Comparison of ENCODE assay signal across 19 cellular contexts in genomic region chr9:19781240-19781639, GRCh38. TPM values are rescaled to one million over a fixed set of nuclear protein-coding genes. Genes with fewer than 3 reads are reported as not detected.
DNase-seq lines count a peak whose midpoint lies in the region; ATAC-seq, FAIRE-seq and TF ChIP-seq lines count a peak whose summit lies in the region.
"Had no signal": no experiment of that assay in that cellular context is flagged by ENCODE, and none has a peak within 500 bp of the region (broad histone marks: within the 10 kb centered on the region; RNA-seq: fewer than 3 reads in every experiment).

No MANE protein-coding gene starts in this region.

- H3K9me1 ChIP-seq in K562 (ENCODE audit: control insufficient read depth, insufficient read depth, low read length) = no peaks in the 10 kb centered on the region

- no peak overlapping the region for H3K27ac ChIP-seq in HepG2 (ENCODE audit: extremely low read length, insufficient read depth, low read length)
- H3K27ac ChIP-seq in right lobe of liver = no peak overlapping the region
- no peak overlapping the region for H3K27ac ChIP-seq in K562 (ENCODE audit: extremely low read depth, low read depth, low read length)
- no peak overlapping the region for H3K27ac ChIP-seq in esophagus muscularis mucosa (replicated peaks in 1 of 4)
- H3K27ac ChIP-seq: BLaER1 had no signal

- in situ Hi-C loops in HepG2 (cut with HindIII; ENCODE audit: extremely low pct_ligation_motif_present, low pct_unique_long_range_greater_than_20kb) (no loop called here), K562 (cut with MboI) (no loop called here)

- DNase-seq in DMS53 (lab: John Stamatoyannopoulos, UW) (peak; percentile 1), DMS53 treated with DMSO at 0.1 percent for 48 hours (lab: John Stamatoyannopoulos, UW; ENCODE audit: unreplicated experiment) (no peak), HepG2 (ENCODE audit: low spot score) (no peak), right lobe of liver (no peak), K562 (ENCODE audit: extremely low read depth in 1 of 4, low spot score in 3 of 4) (no peak), esophagus muscularis mucosa (ENCODE audit: extremely low spot score) (no peak), T-helper 1 cell (no peak)
- DNase-seq: 8988T; AML-193; Caco-2; CD8-positive, alpha-beta memory T cell; DMS79 treated with DMSO at 0.1 percent for 48 hours; EL; GDM1 had no signal

- CTCF ChIA-PET in HepG2 (lab: Yijun Ruan, JAX; ENCODE audit: low intra/inter-chr PET ratio, low total read pairs) = no interaction called here
- CTCF ChIA-PET in K562 (lab: Yijun Ruan, JAX; ENCODE audit: low intra/inter-chr PET ratio) = no interaction called here

- H3K36me3 ChIP-seq in HepG2 (replicated peaks in 1 of 2; ENCODE audit: control insufficient read depth in 1 of 2, insufficient read depth in 2 of 2, low read length in 2 of 2) (no peaks in the 10 kb centered on the region), right lobe of liver (no peaks in the 10 kb centered on the region), K562 (ENCODE audit: control insufficient read depth, insufficient read depth, low read length) (no peaks in the 10 kb centered on the region), esophagus muscularis mucosa (no peaks in the 10 kb centered on the region)
- H3K36me3 ChIP-seq: BLaER1 had no signal

- H3K4me2 ChIP-seq in HepG2 (ENCODE audit: low read depth, low read length) (no peak overlapping the region), K562 (ENCODE audit: insufficient read depth, low read length) (no peak overlapping the region)
- H3K4me2 ChIP-seq: BLaER1 had no signal

- H3K4me1 ChIP-seq in HepG2 (ENCODE audit: insufficient read depth, low read length) = no peaks in the 10 kb centered on the region
- H3K4me1 ChIP-seq in right lobe of liver = no peaks in the 10 kb centered on the region
- H3K4me1 ChIP-seq in K562 (replicated peaks in 1 of 2; ENCODE audit: control insufficient read depth in 2 of 2, insufficient read depth in 2 of 2, low read length in 2 of 2) = no peaks in the 10 kb centered on the region
- no peaks in the 10 kb centered on the region for H3K4me1 ChIP-seq in esophagus muscularis mucosa
- H3K4me1 ChIP-seq: BLaER1, Caco-2 had no signal

- TF ChIP-seq EP300 in HepG2 (IDR thresholded peaks at IDR 0.05; ENCODE audit: low read depth in 2 of 2, low read length in 2 of 2) = no peak
- no peak for TF ChIP-seq EP300 in HepG2 (CRISPR knock-in tag; IDR thresholded peaks at IDR 0.05; ENCODE audit: borderline replicate concordance)
- TF ChIP-seq EP300 in K562 (IDR thresholded peaks at IDR 0.05; ENCODE audit: low read length) = no peak
- TF ChIP-seq EP300 in esophagus muscularis mucosa (IDR thresholded peaks at IDR 0.05) = no peak

- BruUV-seq in HepG2 (replicated peaks; lab: Mats Ljungman, UMichigan) = no TSS peak
- no TSS peak for BruUV-seq in K562 (replicated peaks; lab: Mats Ljungman, UMichigan)

- H3K9me3 ChIP-seq in HepG2 (ENCODE audit: low read length) (no peaks in the 10 kb centered on the region), right lobe of liver (no peaks in the 10 kb centered on the region), K562 (replicated peaks; ENCODE audit: control insufficient read depth, insufficient read depth, low read depth, low read length) (no peaks in the 10 kb centered on the region), esophagus muscularis mucosa (no peaks in the 10 kb centered on the region)
- H3K9me3 ChIP-seq: BLaER1, Caco-2 had no signal

- H2AFZ ChIP-seq in HepG2 (ENCODE audit: low read length) (no peak overlapping the region), K562 (ENCODE audit: low read depth, low read length) (no peak overlapping the region)

- TF ChIP-seq CTCF in HepG2 (CRISPR knock-in tag; IDR thresholded peaks at IDR 0.05) (no peak), right lobe of liver (IDR thresholded peaks at IDR 0.05) (no peak), K562 (IDR thresholded peaks at IDR 0.05 in 2 of 3, conservative IDR thresholded peaks at IDR 0.05 in 1 of 3; ENCODE audit: insufficient read depth in 2 of 3, low read depth in 1 of 3, low read length in 3 of 3) (no peak), esophagus muscularis mucosa (IDR thresholded peaks at IDR 0.05) (no peak)

- TF ChIP-seq POLR2A in HepG2 (IDR thresholded peaks at IDR 0.05; ENCODE audit: insufficient read depth in 1 of 2, low read depth in 2 of 2, low read length in 2 of 2) (no peak), right lobe of liver (IDR thresholded peaks at IDR 0.05) (no peak), K562 (conservative IDR thresholded peaks at IDR 0.05) (no peak), esophagus muscularis mucosa (IDR thresholded peaks at IDR 0.05; ENCODE audit: low read depth) (no peak)

- POLR2A ChIA-PET in HepG2 (lab: Yijun Ruan, JAX) = no interaction called here
- POLR2A ChIA-PET in K562 (lab: Yijun Ruan, JAX) = interaction anchor here (0.6 kb wide), 1 partner anchor 750 kb away, joined by 3 read pairs; no protein-coding TSS in a partner anchor

- WGBS in HepG2 (ENCODE audit: low lambda C conversion rate) = 18% methylated on average over 2 of the region's 2 CpGs
- WGBS in right lobe of liver (ENCODE audit: insufficient coverage, low coverage, low lambda C conversion rate, missing lambda C conversion rate) = 28% methylated on average over 2 of the region's 2 CpGs
- 21% methylated on average over 2 of the region's 2 CpGs for WGBS in K562 (ENCODE audit: insufficient coverage, low coverage, missing lambda C conversion rate)
- 78% methylated on average over 2 of the region's 2 CpGs for WGBS in esophagus muscularis mucosa

- no peaks in the 10 kb centered on the region for H4K20me1 ChIP-seq in HepG2 (ENCODE audit: insufficient read depth, low read length)
- no peaks in the 10 kb centered on the region for H4K20me1 ChIP-seq in K562 (replicated peaks; ENCODE audit: control insufficient read depth, insufficient read depth, low read length)
- H4K20me1 ChIP-seq: BLaER1 had no signal

- H3K27me3 ChIP-seq in HepG2 (ENCODE audit: control insufficient read depth in 1 of 2, insufficient read depth in 2 of 2, low read length in 2 of 2) (no peaks in the 10 kb centered on the region), right lobe of liver (no peaks in the 10 kb centered on the region), K562 (ENCODE audit: control insufficient read depth in 2 of 2, insufficient read depth in 2 of 2, low read length in 2 of 2) (no peaks in the 10 kb centered on the region), esophagus muscularis mucosa (peaks cover 0 to 2% (median 0%) of the 10 kb centered on the region in 4 donors)
- H3K27me3 ChIP-seq: BLaER1 had no signal

- FAIRE-seq in HepG2 (lab: Jason Lieb, UNC) = no peak
- no peak for FAIRE-seq in K562 (lab: Jason Lieb, UNC)
- FAIRE-seq: GM12892, GM19239 had no signal

- no peak for ATAC-seq in HepG2
- no peak for ATAC-seq in right lobe of liver
- ATAC-seq in K562 = no peak

- H3K4me3 ChIP-seq in HepG2 (replicated peaks in 1 of 3; ENCODE audit: insufficient read depth in 1 of 3, low read depth in 2 of 3, low read length in 3 of 3) = no peak overlapping the region
- H3K4me3 ChIP-seq in right lobe of liver = no peak overlapping the region
- H3K4me3 ChIP-seq in K562 = no peak overlapping the region
- H3K4me3 ChIP-seq in esophagus muscularis mucosa = no peak overlapping the region
- H3K4me3 ChIP-seq: BLaER1 had no signal

- intact Hi-C loops in HepG2 (cut with micrococcal nuclease; ENCODE audit: unreplicated experiment) (no loop called here), right lobe of liver (cut with DNase I) (no loop called here), K562 (cut with micrococcal nuclease) (no loop called here), esophagus muscularis mucosa (cut with DNase I) (no loop called here)

- H3K9ac ChIP-seq in HepG2 (ENCODE audit: insufficient read depth, low read depth, low read length) (no peak overlapping the region), K562 (ENCODE audit: insufficient read depth in 1 of 2, low read depth in 2 of 2, low read length in 2 of 2) (no peak overlapping the region)
- H3K9ac ChIP-seq: BLaER1 had no signal

- TF ChIP-seq RAD21 in HepG2 (CRISPR knock-in tag; IDR thresholded peaks at IDR 0.05) = no peak
- TF ChIP-seq RAD21 in K562 (CRISPR knock-in tag; conservative IDR thresholded peaks at IDR 0.05 in 1 of 2, IDR thresholded peaks at IDR 0.05 in 1 of 2) = no peak

- H3K79me2 ChIP-seq in HepG2 (ENCODE audit: insufficient read depth, low read length) = no peaks in the 10 kb centered on the region
- H3K79me2 ChIP-seq in K562 (ENCODE audit: control insufficient read depth, insufficient read depth, low read length) = no peaks in the 10 kb centered on the region

RNA-seq across cellular contexts. Expression of gene SLC24A2, which starts 7.6 kb away (rescaled TPM):
- total RNA-seq in HepG2 (2016; rRNA removed; fragmentation: Illumina TruSeq; extraction: Trizol) (not detected in 2 replicates), right lobe of liver (under 1 TPM in 4 of 6 experiments, not detected in 2; under 0.01 to 0.16 (median 0.14) TPM), K562 (2014; rRNA removed) (0.05 and 0.12 TPM in 2 replicates), K562 (2014; rRNA removed; fragmentation: Illumina TruSeq; extraction: Trizol) (0.32 and 0.40 TPM in 2 replicates), K562 (2015; rRNA removed; fragmentation: Illumina TruSeq; extraction: Trizol) (0.30 and 0.33 TPM in 2 replicates), K562 (2021) (0.31 and 0.40 TPM in 2 replicates), esophagus muscularis mucosa (under 1 TPM in 3 of 4 donors, not detected in 1; under 0.01 to 0.13 (median 0.06) TPM)
- total RNA-seq in HepG2 (2016; cell fraction: cytosol; rRNA removed; fragmentation: Illumina TruSeq; extraction: Trizol; ENCODE audit: low read depth) = not detected in 2 replicates
- total RNA-seq in HepG2 (2016; cell fraction: insoluble cytoplasmic fraction; rRNA removed; fragmentation: Illumina TruSeq; extraction: Trizol) = not detected in 2 replicates
- total RNA-seq in HepG2 (2016; cell fraction: membrane; rRNA removed; fragmentation: Illumina TruSeq; extraction: Trizol) = not detected in 2 replicates
- not detected in 2 replicates for total RNA-seq in HepG2 (2016; cell fraction: nucleus; rRNA removed; fragmentation: Illumina TruSeq; extraction: Trizol)
- polyA plus RNA-seq in HepG2 (2011; rRNA removed) (under 0.01 and 0.01 TPM in 2 replicates), K562 (2011; rRNA removed) (0.08 and 0.46 TPM in 2 replicates), K562 (2014; fragmentation: Illumina TruSeq; extraction: Trizol) (0.34 and 0.36 TPM in 2 replicates), K562 (2014; fragmentation: Nextera tagmentation; extraction: Ambion mirVana) (under 1 TPM; 0.04 TPM), K562 (2014; rRNA removed) (0.09 TPM in 2 replicates)
- under 0.01 TPM in 1 of 2 replicates, not detected in the other for polyA plus RNA-seq in HepG2 (2011; cell fraction: cytosol; rRNA removed)
- not detected in 2 replicates for polyA plus RNA-seq in HepG2 (2011; cell fraction: nucleus; rRNA removed)
- polyA plus RNA-seq in HepG2 (2012) = not detected in 2 replicates
- polyA plus RNA-seq in HepG2 (2016; cell fraction: cytosol; fragmentation: Illumina TruSeq; extraction: Trizol; ENCODE audit: low read depth) = not detected in 2 replicates
- polyA plus RNA-seq in HepG2 (2016; cell fraction: insoluble cytoplasmic fraction; fragmentation: Illumina TruSeq; extraction: Trizol; ENCODE audit: low read depth) = not detected in 2 replicates
- polyA plus RNA-seq in HepG2 (2016; cell fraction: membrane; fragmentation: Illumina TruSeq; extraction: Trizol; ENCODE audit: low read depth) = not detected in 2 replicates
- not detected in 2 replicates for polyA plus RNA-seq in HepG2 (2016; cell fraction: nucleus; fragmentation: Illumina TruSeq; extraction: Trizol; ENCODE audit: insufficient read depth, low read depth)
- 0.02 TPM in 2 replicates for polyA minus RNA-seq in HepG2 (2011; rRNA and poly(A)+ RNA removed; ENCODE audit: low replicate concordance)
- polyA minus RNA-seq in HepG2 (2011; cell fraction: cytosol; rRNA and poly(A)+ RNA removed) = not detected in 2 replicates
- polyA minus RNA-seq in HepG2 (2011; cell fraction: nucleus; rRNA and poly(A)+ RNA removed) = under 0.01 and 0.12 TPM in 2 replicates
- total RNA-seq in K562 (2011; cell fraction: chromatin; rRNA removed; ENCODE audit: low replicate concordance) = 0.81 and 1.0 TPM in 2 replicates
- 0.66 and 1.0 TPM in 2 replicates for total RNA-seq in K562 (2011; cell fraction: nucleolus; rRNA removed)
- 0.23 and 0.37 TPM in 2 replicates for total RNA-seq in K562 (2011; cell fraction: nucleoplasm; rRNA removed)
- 0.04 and 0.29 TPM in 2 replicates for polyA plus RNA-seq in K562 (2011; cell fraction: cytosol; rRNA removed)
- 0.20 and 0.86 TPM in 2 replicates for polyA plus RNA-seq in K562 (2011; cell fraction: nucleus; rRNA removed)
- 0.35 and 0.40 TPM in 2 replicates for polyA plus RNA-seq in K562 (2012)
- 0.46 and 1.9 TPM in 2 replicates for polyA minus RNA-seq in K562 (2011; rRNA and poly(A)+ RNA removed)
- 0.09 TPM in 1 of 2 replicates, not detected in the other for polyA minus RNA-seq in K562 (2011; cell fraction: cytosol; rRNA and poly(A)+ RNA removed)
- polyA minus RNA-seq in K562 (2011; cell fraction: nucleus; rRNA and poly(A)+ RNA removed) = 0.27 and 2.6 TPM in 2 replicates
- total RNA-seq: Caco-2; CD8-positive, alpha-beta memory T cell; HT-29 had no signal
- polyA plus RNA-seq: CD8-positive, alpha-beta memory T cell; IgD-negative memory B cell had no signal
